ENCODE assay signal across 24 cellular contexts in the genomic region with DNA sequence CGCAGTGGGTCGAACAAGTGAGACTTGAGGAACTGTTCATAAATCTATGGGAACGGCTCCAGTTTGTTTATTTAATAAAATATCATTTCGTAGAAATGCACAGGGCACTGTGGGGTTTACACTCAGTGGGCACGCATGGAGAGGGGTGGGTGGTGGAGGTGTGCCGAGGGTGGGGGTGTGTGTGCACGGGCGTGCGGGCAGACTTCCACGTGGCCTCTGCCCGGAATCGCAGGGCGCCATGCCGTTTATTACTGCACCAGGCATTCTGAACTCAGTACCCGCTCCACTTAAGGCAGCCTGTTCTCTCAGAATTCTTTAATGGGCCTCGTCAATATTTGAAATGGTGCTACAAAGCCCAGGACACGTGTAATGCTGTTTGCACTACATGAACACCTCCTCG.
A peak's percentile ranks its signal among the peaks of the same experiment; 100 is the strongest.
DNase-seq lines count a peak whose midpoint lies in the region; ATAC-seq and FAIRE-seq lines count a peak whose summit lies in the region.
"Had no signal": no experiment of that assay in that cellular context is flagged by ENCODE, and none has a peak within 500 bp of the region (broad histone marks: within the 10 kb centered on the region; RNA-seq: fewer than 3 reads in every experiment).

No MANE protein-coding gene starts in this region.

- peak; percentile 16 to 33 for DNase-seq in NCI-H526 (lab: John Stamatoyannopoulos, UW)
- DNase-seq in NCI-H526 treated with DMSO at 0.1 percent for 48 hours (lab: John Stamatoyannopoulos, UW) = peak; percentile 8
- no peak for DNase-seq in urothelium cell line (ENCODE audit: low spot score)
- DNase-seq in sciatic nerve (ENCODE audit: low spot score) = no peak
- DNase-seq: 8988T; ACHN; BE2C; C1 segment of cervical spinal cord; CD4-positive, alpha-beta memory T cell; CD4-positive, CD25-positive, alpha-beta regulatory T cell; CD8-positive, alpha-beta memory T cell; COR-L47; DMS 273 treated with DMSO at 0.1 percent for 48 hours; DMS153; DMS53; DMS79; DND-41; EL; GDM1 had no signal

- ATAC-seq in sciatic nerve (no peak), HG02798 (IDR thresholded peaks at IDR 0.05; ENCODE audit: poor library complexity, unreplicated experiment) (no peak)
- ATAC-seq: GM12878 had no signal

- peak; percentile 30 for FAIRE-seq in urothelium cell line (lab: Jason Lieb, UNC)
- FAIRE-seq: A204.1, GM12878, GM12892, GM18507 had no signal

- intact Hi-C loops in sciatic nerve (cut with DNase I) = no loop called here

Comparison
In these comparisons a context has a peak if more than half of its experiments do, and no peak if none do; other contexts are left out.
1. DNase-seq: peak in NCI-H526 (2 of 2) and NCI-H526 treated with DMSO at 0.1 percent for 48 hours (single experiment); none in urothelium cell line (single experiment) and sciatic nerve (single experiment).